ENCODE assay signal across 12 cellular contexts in genomic region chr9:120733190-120733589, GRCh38. TPM values are rescaled to one million over a fixed set of nuclear protein-coding genes. Genes with fewer than 3 reads are reported as not detected.
DNase-seq lines count a peak whose midpoint lies in the region; ATAC-seq and TF ChIP-seq lines count a peak whose summit lies in the region.
"Had no signal": no experiment of that assay in that cellular context is flagged by ENCODE, and none has a peak within 500 bp of the region (broad histone marks: within the 10 kb centered on the region; RNA-seq: fewer than 3 reads in every experiment).

No MANE protein-coding gene starts in this region.

- DNase-seq in IMR-90 (peak; percentile 80), epithelial cell of proximal tubule (ENCODE audit: low read depth) (peak; percentile 88), kidney tubule cell (ENCODE audit: low spot score) (peak; percentile 85), NCI-H1930 (lab: John Stamatoyannopoulos, UW) (no peak), NCI-H345 (lab: John Stamatoyannopoulos, UW) (no peak), SKM-1 treated with dmso at 0.1 percent for 144 hours (lab: John Stamatoyannopoulos, UW; ENCODE audit: unreplicated experiment) (no peak)
- no peak for DNase-seq in effector memory CD8-positive, alpha-beta T cell
- DNase-seq: activated T-cell treated with anti-CD3 and anti-CD28 coated beads, Interleukin-2, amount 50 U/mL, for 4 hours; HCEC 1CT; RPMI8226 had no signal

- intact Hi-C loops in IMR-90 (cut with micrococcal nuclease): no loop called here

- peak overlapping the region; percentile 38 for H2AK5ac ChIP-seq in IMR-90 (ENCODE audit: low read depth, low read length)

- POLR2A ChIA-PET in IMR-90 (lab: Charles Lee; ENCODE audit: unreplicated experiment): no interaction called here

- no peaks in the 10 kb centered on the region for H3K27me3 Mint-ChIP-seq in effector memory CD8-positive, alpha-beta T cell

- H3K9me3 ChIP-seq in IMR-90 (ENCODE audit: control insufficient read depth, insufficient read depth, low read length): no peaks in the 10 kb centered on the region
- peaks cover 0 to 2% (median 0%) of the 10 kb centered on the region in 5 donors for H3K9me3 ChIP-seq in subcutaneous abdominal adipose tissue (ENCODE audit: control insufficient read depth in 5 of 5, low read length in 5 of 5)

- H4K91ac ChIP-seq in IMR-90 (ENCODE audit: insufficient read depth, low read depth, low read length): no peak overlapping the region

- H2BK5ac ChIP-seq in IMR-90 (ENCODE audit: low read depth, low read length, poor library complexity, severe bottlenecking): peak overlapping the region; percentile 1

- WGBS in IMR-90 (ENCODE audit: extremely low coverage in 2 of 2, insufficient read length in 1 of 2), 2 experiments: no CpG with 5 or more reads among the region's 5 CpGs

- no peak overlapping the region for H3K27ac Mint-ChIP-seq in effector memory CD8-positive, alpha-beta T cell

- H3K79me1 ChIP-seq in IMR-90 (ENCODE audit: low read depth in 1 of 2, low read length in 2 of 2): no peaks in the 10 kb centered on the region

- H3K4me1 ChIP-seq in IMR-90 (ENCODE audit: control insufficient read depth, insufficient read depth, low read length) (peaks cover 25% of the 10 kb centered on the region), subcutaneous abdominal adipose tissue (ENCODE audit: control insufficient read depth in 5 of 5, insufficient read depth in 5 of 5, low read length in 5 of 5) (peaks cover 6 to 42% (median 33%) of the 10 kb centered on the region in 5 donors)

- 0 out of 2 replicates have a peak overlapping the region, but pooled peaks have one; percentile 1 for H3K4me2 ChIP-seq in IMR-90 (ENCODE audit: low read depth, low read length)

- no TSS peak for BruUV-seq in IMR-90 (replicated peaks; lab: Mats Ljungman, UMichigan)

- H2BK20ac ChIP-seq in IMR-90 (ENCODE audit: low read depth, low read length): no peak overlapping the region; the same call in 1 of the 2 replicates

- H3K9me3 Mint-ChIP-seq in effector memory CD8-positive, alpha-beta T cell: no peaks in the 10 kb centered on the region
- H3K9me3 Mint-ChIP-seq: activated T-cell treated with anti-CD3 and anti-CD28 coated beads, Interleukin-2, amount 50 U/mL, for 4 hours had no signal

- H3K4me3 ChIP-seq in IMR-90 (ENCODE audit: insufficient read depth, low read depth, low read length) (no peak overlapping the region), epithelial cell of proximal tubule (ENCODE audit: low read depth, low read length) (no peak overlapping the region), subcutaneous abdominal adipose tissue (ENCODE audit: low read depth in 1 of 5, low read length in 5 of 5) (no peak overlapping the region)

- no peak for TF ChIP-seq POLR2A in IMR-90 (IDR thresholded peaks at IDR 0.05; ENCODE audit: low read depth, low read length)

- H3K27ac ChIP-seq in IMR-90 (ENCODE audit: insufficient read depth, low read length): no peak overlapping the region
- peak overlapping the region; percentile 87 for H3K27ac ChIP-seq in subcutaneous abdominal adipose tissue (ENCODE audit: low read depth, low read length)
- H3K27ac ChIP-seq: VCaP had no signal

- H3K18ac ChIP-seq in IMR-90 (ENCODE audit: low read depth, low read length): no peak overlapping the region

- H3K4ac ChIP-seq in IMR-90 (ENCODE audit: low read depth, low read length): no peak overlapping the region; the same call in 1 of the 2 replicates

- ATAC-seq in IMR-90 (ENCODE audit: low read depth): peak; percentile 44
- no peak for ATAC-seq in effector memory CD8-positive, alpha-beta T cell (replicated peaks)
- ATAC-seq: activated T-cell treated with anti-CD3 and anti-CD28 coated beads, Interleukin-2, amount 50 U/mL, for 4 hours had no signal

- CTCF ChIA-PET in IMR-90 (lab: Yijun Ruan, JAX): interaction anchor here (1.0 kb wide), 1 partner anchor 20 kb away, joined by 3 read pairs; no protein-coding TSS in a partner anchor

- H3K56ac ChIP-seq in IMR-90 (ENCODE audit: extremely low read depth, insufficient read depth, low read length): no peak overlapping the region

- no peak for TF ChIP-seq RAD21 in IMR-90 (IDR thresholded peaks at IDR 0.05; ENCODE audit: low read length)

- H3K9me1 ChIP-seq in IMR-90 (ENCODE audit: insufficient read depth, low read length): peaks cover 3% of the 10 kb centered on the region; the same call in 1 of the 2 replicates

- no peak overlapping the region for H4K5ac ChIP-seq in IMR-90 (ENCODE audit: low read depth, low read length)

- no peak overlapping the region for H2BK120ac ChIP-seq in IMR-90 (ENCODE audit: low read depth, low read length)

- H3K36me3 ChIP-seq in IMR-90 (ENCODE audit: control insufficient read depth, insufficient read depth, low read length) (no peaks in the 10 kb centered on the region), subcutaneous abdominal adipose tissue (ENCODE audit: control insufficient read depth in 5 of 5, insufficient read depth in 5 of 5, low read length in 5 of 5) (no peaks in the 10 kb centered on the region)

- H3K4me3 Mint-ChIP-seq in effector memory CD8-positive, alpha-beta T cell: no peak overlapping the region
- H3K4me3 Mint-ChIP-seq: activated T-cell treated with anti-CD3 and anti-CD28 coated beads, Interleukin-2, amount 50 U/mL, for 4 hours had no signal

- H2AK9ac ChIP-seq in IMR-90 (replicated peaks; ENCODE audit: low read depth, low read length, poor library complexity): peak overlapping the region; percentile 75

- 0 out of 2 replicates have a peak overlapping the region, but pooled peaks have one; percentile 3 for H3K14ac ChIP-seq in IMR-90 (replicated peaks; ENCODE audit: low read depth, low read length)

- in situ Hi-C loops in IMR-90 (cut with MboI; ENCODE audit: low sequenced_read_pairs): no loop called here

- TF ChIP-seq CTCF in IMR-90 (conservative IDR thresholded peaks at IDR 0.05; ENCODE audit: low read depth, low read length) (no peak), epithelial cell of proximal tubule (conservative IDR thresholded peaks at IDR 0.05; ENCODE audit: low read depth, low read length) (no peak)

- H3K9ac ChIP-seq in IMR-90 (ENCODE audit: low read depth, low read length) (no peak overlapping the region), subcutaneous abdominal adipose tissue (ENCODE audit: low read length in 5 of 5) (no peak overlapping the region)

- peak overlapping the region; percentile 40 for H2AFZ ChIP-seq in IMR-90 (replicated peaks; ENCODE audit: low read length, poor library complexity)

- H3K27me3 ChIP-seq in IMR-90 (ENCODE audit: control insufficient read depth, insufficient read depth, low read length) (no peaks in the 10 kb centered on the region), subcutaneous abdominal adipose tissue (ENCODE audit: control insufficient read depth in 5 of 5, insufficient read depth in 4 of 5, low read length in 5 of 5) (no peaks in the 10 kb centered on the region)

- dilution Hi-C loops in IMR-90 (cut with HindIII; ENCODE audit: low sequenced_read_pairs, unreplicated experiment): no loop called here

- H4K20me1 ChIP-seq in IMR-90 (ENCODE audit: insufficient read depth, low read length): peaks cover 3% of the 10 kb centered on the region; the same call in 1 of the 2 replicates

- H4K8ac ChIP-seq in IMR-90 (ENCODE audit: low read depth in 2 of 2, low read length in 2 of 2): no peak overlapping the region; a peak in 1 of 4 replicates

- H3K36me3 Mint-ChIP-seq in effector memory CD8-positive, alpha-beta T cell (ENCODE audit: insufficient read depth): no peaks in the 10 kb centered on the region

- no peak overlapping the region for H3K23ac ChIP-seq in IMR-90 (ENCODE audit: low read depth, low read length)

- no peak overlapping the region for H2BK15ac ChIP-seq in IMR-90 (ENCODE audit: low read depth, low read length)

- H3K4me1 Mint-ChIP-seq in effector memory CD8-positive, alpha-beta T cell (ENCODE audit: low read depth in 2 of 2): no peaks in the 10 kb centered on the region

TF ChIP-seq in IMR-90, 13 proteins besides CTCF, POLR2A, EP300 and RAD21:
- TF ChIP-seq MAFK (IDR thresholded peaks at IDR 0.05; ENCODE audit: low read depth, low read length) (no peak), MAZ (IDR thresholded peaks at IDR 0.05; ENCODE audit: borderline replicate concordance, low read depth, low read length) (no peak), SMC3 (IDR thresholded peaks at IDR 0.05; ENCODE audit: low read depth, low read length) (no peak), MXI1 (IDR thresholded peaks at IDR 0.05; ENCODE audit: borderline replicate concordance, low read depth, low read length) (no peak), NFE2L2 (IDR thresholded peaks at IDR 0.05; ENCODE audit: low read depth, low read length) (peak; percentile 59; the same call in 1 of the 2 replicates)

RNA-seq across cellular contexts. Expression of gene MEGF9, which starts 18.9 kb away (rescaled TPM):
- total RNA-seq in IMR-90 (2012; rRNA removed) (3.4 and 4.7 TPM in 2 replicates), epithelial cell of proximal tubule (9.9 and 11.1 TPM in 2 replicates)
- polyA plus RNA-seq in IMR-90 (2012; rRNA removed): 3.0 and 3.4 TPM in 2 replicates
- polyA plus RNA-seq in IMR-90 (2012; cell fraction: cytosol; rRNA removed): 1.4 and 1.7 TPM in 2 replicates
- 0.83 and 3.0 TPM in 2 replicates for polyA plus RNA-seq in IMR-90 (2012; cell fraction: nucleus; rRNA removed; ENCODE audit: low replicate concordance)

Comparison
In these comparisons a context has a peak if more than half of its experiments do, and no peak if none do; other contexts are left out.
1. DNase-seq: peak in IMR-90 (single experiment), epithelial cell of proximal tubule (single experiment) and kidney tubule cell (single experiment); none in effector memory CD8-positive, alpha-beta T cell (0 of 3), NCI-H1930 (0 of 2), NCI-H345 (single experiment) and SKM-1 treated with dmso at 0.1 percent for 144 hours (single experiment).